In genomic region chr17:75793453-75793852, GRCh38 we compare ENCODE assay signal across 16 cellular contexts.
"Had no signal": no experiment of that assay in that cellular context is flagged by ENCODE, and none has a peak within 500 bp of the region (broad histone marks: within the 10 kb centered on the region; RNA-seq: fewer than 3 reads in every experiment).

No MANE protein-coding gene starts in this region.

- ATAC-seq: left cardiac atrium; lower lobe of right lung; naive thymus-derived CD4-positive, alpha-beta T cell had no signal

- DNase-seq: activated CD4-positive, alpha-beta T cell treated with anti-CD3 and anti-CD28 coated beads, Interleukin-2, amount 10 ng/mL, durations not matched to agents 7 days and 5 days; activated CD8-positive, alpha-beta memory T cell treated with anti-CD3 and anti-CD28 coated beads, Interleukin-2, amount 50 U/mL, for 4 hours; activated effector memory CD4-positive, alpha-beta T cell treated with Interleukin-2 at 50 U/mL for 16 hours; amygdala; brain microvascular endothelial cell; endodermal cell; glutamatergic neuron; left cardiac atrium; lower lobe of right lung; naive thymus-derived CD4-positive, alpha-beta T cell; SIG-M5; stimulated activated CD4-positive, alpha-beta T cell treated with anti-CD3 and anti-CD28 coated beads, Interleukin-4, amount 100 ng/mL, for 4 hours had no signal

- H3K9me3 ChIP-seq: esophagus muscularis mucosa, lower lobe of right lung, tibial artery, vagina had no signal

- H3K27ac ChIP-seq: brain microvascular endothelial cell, esophagus muscularis mucosa, lower lobe of right lung, tibial artery, vagina had no signal

- H3K4me3 Mint-ChIP-seq: activated CD4-positive, alpha-beta T cell treated with anti-CD3 and anti-CD28 coated beads, Interleukin-2, amount 10 ng/mL, durations not matched to agents 7 days and 5 days; endodermal cell had no signal

- H3K27me3 ChIP-seq: brain microvascular endothelial cell, esophagus muscularis mucosa, tibial artery, vagina had no signal

- H3K27ac Mint-ChIP-seq: activated CD4-positive, alpha-beta T cell treated with anti-CD3 and anti-CD28 coated beads, Interleukin-2, amount 10 ng/mL, durations not matched to agents 7 days and 5 days; endodermal cell had no signal

- H3K9me3 Mint-ChIP-seq: activated CD4-positive, alpha-beta T cell treated with anti-CD3 and anti-CD28 coated beads, Interleukin-2, amount 10 ng/mL, durations not matched to agents 7 days and 5 days; endodermal cell; naive thymus-derived CD4-positive, alpha-beta T cell had no signal

- H3K27me3 Mint-ChIP-seq: activated CD4-positive, alpha-beta T cell treated with anti-CD3 and anti-CD28 coated beads, Interleukin-2, amount 10 ng/mL, durations not matched to agents 7 days and 5 days; naive thymus-derived CD4-positive, alpha-beta T cell had no signal

- H3K4me3 ChIP-seq: esophagus muscularis mucosa, lower lobe of right lung, skin epidermis, tibial artery, vagina had no signal

- H3K4me1 ChIP-seq: lower lobe of right lung had no signal
